In the genomic region with DNA sequence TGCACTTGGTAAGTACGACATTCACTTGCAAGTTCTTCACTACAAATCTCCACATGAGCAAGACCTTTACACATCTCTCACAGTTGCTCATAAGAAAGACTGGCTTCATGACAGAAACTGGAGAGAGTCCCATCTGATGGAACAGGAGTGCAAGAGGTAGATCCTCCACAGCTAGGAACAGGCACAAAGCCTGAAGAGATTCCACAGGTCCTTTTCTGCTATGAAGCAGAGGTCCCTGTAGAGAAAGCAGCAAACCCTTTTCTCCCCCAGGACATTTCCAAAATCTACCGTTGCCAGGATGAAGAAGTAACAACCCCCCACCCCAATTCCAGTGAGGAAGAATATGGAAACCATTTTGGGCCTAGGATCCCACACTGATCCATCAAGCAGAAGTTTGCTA, we compare ENCODE assay signal across 20 cellular contexts. TPM values are rescaled to one million over a fixed set of nuclear protein-coding genes. Genes with fewer than 3 reads are reported as not detected.
DNase-seq lines count a peak whose midpoint lies in the region; ATAC-seq and TF ChIP-seq lines count a peak whose summit lies in the region.
"Had no signal": no experiment of that assay in that cellular context is flagged by ENCODE, and none has a peak within 500 bp of the region (broad histone marks: within the 10 kb centered on the region; RNA-seq: fewer than 3 reads in every experiment).

No MANE protein-coding gene starts in this region.

- H3K4me1 Mint-ChIP-seq in immature natural killer cell: peaks cover 0 to 26% of the 10 kb centered on the region in 2 donors

- peak overlapping the region; percentile 35 for H3K27ac ChIP-seq in cardiac muscle cell

- H3K36me3 Mint-ChIP-seq in immature natural killer cell: peaks cover 0 to 10% (median 9%) of the 10 kb centered on the region in 3 donors

- H3K27me3 Mint-ChIP-seq in immature natural killer cell (ENCODE audit: low read depth in 3 of 3): no peaks in the 10 kb centered on the region
- H3K27me3 Mint-ChIP-seq: B cell, IgD-negative memory B cell had no signal

- DNase-seq in cardiac muscle cell (ENCODE audit: low read depth in 1 of 2, low spot score in 1 of 2): no peak
- DNase-seq in Right ventricle myocardium superior: no peak
- peak; percentile 12 for DNase-seq in amniotic epithelial cell (ENCODE audit: low read depth)
- DNase-seq in immature natural killer cell: no peak
- DNase-seq in hepatic stellate cell (ENCODE audit: low spot score): no peak
- DNase-seq in NCI-H1930 (lab: John Stamatoyannopoulos, UW): no peak
- DNase-seq: EL, GF-D8, MV-4-11, NCI-H1105 treated with DMSO at 0.1 percent for 48 hours, NCI-H2081 treated with DMSO at 0.1 percent for 48 hours, NCI-H2171 treated with DMSO at 0.1 percent for 48 hours, NCI-H524 treated with DMSO at 0.1 percent for 48 hours, SHP77 had no signal

- H3K4me3 Mint-ChIP-seq in immature natural killer cell: no peak overlapping the region
- H3K4me3 Mint-ChIP-seq: B cell, CD14-positive monocyte, IgD-negative memory B cell had no signal

- H3K36me3 ChIP-seq in cardiac muscle cell: peaks cover 4% of the 10 kb centered on the region

- H3K4me3 ChIP-seq in cardiac muscle cell: no peak overlapping the region
- H3K4me3 ChIP-seq: HAP-1 had no signal

- intact Hi-C loops in Right ventricle myocardium superior (cut with DNase I): no loop called here

- no peak for TF ChIP-seq CTCF in cardiac muscle cell (IDR thresholded peaks at IDR 0.05; ENCODE audit: low read depth, low read length)

- ATAC-seq in Right ventricle myocardium superior (ENCODE audit: poor library complexity) (no peak), HG03139 (IDR thresholded peaks at IDR 0.05; ENCODE audit: unreplicated experiment) (no peak), HG02571 (IDR thresholded peaks at IDR 0.05; ENCODE audit: unreplicated experiment) (no peak)

- H3K27me3 ChIP-seq in cardiac muscle cell: no peaks in the 10 kb centered on the region

- H3K9me3 ChIP-seq in cardiac muscle cell (ENCODE audit: low read depth): no peaks in the 10 kb centered on the region
- H3K9me3 ChIP-seq: HAP-1 had no signal

- no peaks in the 10 kb centered on the region for H3K9me3 Mint-ChIP-seq in immature natural killer cell
- H3K9me3 Mint-ChIP-seq: CD14-positive monocyte, IgD-negative memory B cell had no signal

- H3K27ac Mint-ChIP-seq in immature natural killer cell: peak overlapping the region in 4 of 6 donors; percentile 2 to 67 (median 55)
- H3K27ac Mint-ChIP-seq: B cell had no signal

- no peaks in the 10 kb centered on the region for H3K4me1 ChIP-seq in cardiac muscle cell (ENCODE audit: low read depth)
- H3K4me1 ChIP-seq: HAP-1 had no signal

RNA-seq across cellular contexts. Expression of a gene that starts 47.3 kb away (rescaled TPM):
- total RNA-seq in cardiac muscle cell (36.0 and 55.3 TPM in 2 replicates), Right ventricle myocardium superior (24.7 TPM)
- polyA plus RNA-seq in cardiac muscle cell (37.8 and 39.2 TPM in 2 replicates), immature natural killer cell (10 to 100 TPM in 2 of 3 donors, 1 to 10 TPM in 1; 7.4 to 21.6 (median 17.9) TPM)
